Comparison of ENCODE assay signal across 9 cellular contexts in genomic region chr15:84878504-84878903, GRCh38. TPM values are rescaled to one million over a fixed set of nuclear protein-coding genes. Genes with fewer than 3 reads are reported as not detected.
DNase-seq lines count a peak whose midpoint lies in the region; ATAC-seq and TF ChIP-seq lines count a peak whose summit lies in the region.
"Had no signal": no experiment of that assay in that cellular context is flagged by ENCODE, and none has a peak within 500 bp of the region (broad histone marks: within the 10 kb centered on the region; RNA-seq: fewer than 3 reads in every experiment).

No MANE protein-coding gene starts in this region.

- H3K27me3 Mint-ChIP-seq in naive thymus-derived CD8-positive, alpha-beta T cell, result peaks cover 0 to 2% (median 0%) of the 10 kb centered on the region in 5 donors

- DNase-seq in SIG-M5 treated with dmso at 0.1 percent for 504 hours (lab: John Stamatoyannopoulos, UW; ENCODE audit: unreplicated experiment) (peak; percentile 51), SIG-M5 (lab: John Stamatoyannopoulos, UW) (no peak), NCI-H748 (lab: John Stamatoyannopoulos, UW; ENCODE audit: unreplicated experiment) (peak; percentile 28), erythroblast (lab: John Stamatoyannopoulos, UW) (peak; percentile 60 to 74)
- peak; percentile 12 to 13 for DNase-seq in activated CD8-positive, alpha-beta memory T cell treated with anti-CD3 and anti-CD28 coated beads for 4 hours (ENCODE audit: low read depth in 2 of 2)
- DNase-seq in naive thymus-derived CD8-positive, alpha-beta T cell, result peak; percentile 23 to 78 (median 52)
- peak; percentile 14 to 43 for DNase-seq in stimulated activated CD8-positive, alpha-beta memory T cell treated with anti-CD3 and anti-CD28 coated beads, Interleukin-7, amount 100 ng/mL, for 48 hours (ENCODE audit: extremely low read depth in 1 of 2, low read depth in 1 of 2)

- H3K9me3 Mint-ChIP-seq in naive thymus-derived CD8-positive, alpha-beta T cell, result no peaks in the 10 kb centered on the region

- no peaks in the 10 kb centered on the region for H3K36me3 Mint-ChIP-seq in naive thymus-derived CD8-positive, alpha-beta T cell

- ATAC-seq in naive thymus-derived CD8-positive, alpha-beta T cell, result peak; percentile 60 to 73
- ATAC-seq in HG03521 (IDR thresholded peaks at IDR 0.05; ENCODE audit: unreplicated experiment), result no peak

- H3K27ac Mint-ChIP-seq in naive thymus-derived CD8-positive, alpha-beta T cell, result no peak overlapping the region

- POLR2A ChIA-PET in naive thymus-derived CD8-positive, alpha-beta T cell (lab: Charles Lee), result no interaction called here

- peaks cover 0 to 5% (median 0%) of the 10 kb centered on the region in 4 donors for H3K4me1 Mint-ChIP-seq in naive thymus-derived CD8-positive, alpha-beta T cell

- no peak overlapping the region for H3K4me3 Mint-ChIP-seq in naive thymus-derived CD8-positive, alpha-beta T cell

- TF ChIP-seq POLR2A in erythroblast (IDR thresholded peaks at IDR 0.05; ENCODE audit: low read length), result no peak

RNA-seq across cellular contexts. Expression of gene SLC28A1, which starts 6.0 kb away (rescaled TPM):
- not detected for total RNA-seq in naive thymus-derived CD8-positive, alpha-beta T cell
- not detected for polyA plus RNA-seq in naive thymus-derived CD8-positive, alpha-beta T cell
- total RNA-seq: subcutaneous adipose tissue had no signal
